ENCODE assay signal across 8 cellular contexts in genomic region chr2:186485871-186486650, GRCh38. TPM values are rescaled to one million over a fixed set of nuclear protein-coding genes. Genes with fewer than 3 reads are reported as not detected.
DNase-seq lines count a peak whose midpoint lies in the region; ATAC-seq and TF ChIP-seq lines count a peak whose summit lies in the region.

Gene ZC3H15, plus strand, starts transcription at chr2:186486260. Its CDS starts 123 bp downstream, at chr2:186486383.

- peak within 1 kb of the TSS; percentile 98 to 99 for H3K27ac Mint-ChIP-seq in T-cell

- no peak for TF ChIP-seq CTCF in GM12875 (IDR thresholded peaks at IDR 0.05; ENCODE audit: borderline replicate concordance, insufficient read depth, low read depth, low read length)
- TF ChIP-seq CTCF in cardiac muscle cell (IDR thresholded peaks at IDR 0.05; ENCODE audit: low read depth, low read length): no peak
- TF ChIP-seq CTCF in transverse colon (IDR thresholded peaks at IDR 0.05): peak in 2 of 5 experiments; percentile 17 to 25

- POLR2A ChIA-PET in T-cell (lab: Charles Lee): interaction anchor here (0.5 to 1.3 kb wide), 6 partner anchors 17 to 777 kb away, joined by 3 to 9 read pairs (median 3); partner anchors contain the start of gene ITGAV (in 1 of the 2)

- peaks cover 64 to 69% (median 66%) of the 10 kb centered on the region in 3 donors for H3K4me1 Mint-ChIP-seq in T-cell

- peak within 1 kb of the TSS; percentile 93 for H3K9ac ChIP-seq in trophoblast cell (ENCODE audit: low read length)

- no peaks in the 10 kb centered on the region for H3K9me3 ChIP-seq in cardiac muscle cell (ENCODE audit: low read depth)
- H3K9me3 ChIP-seq in trophoblast cell (ENCODE audit: insufficient read depth, low read depth, low read length): no peaks in the 10 kb centered on the region
- H3K9me3 ChIP-seq in transverse colon: no peaks in the 10 kb centered on the region

- H3K27me3 ChIP-seq in cardiac muscle cell (no peaks in the 10 kb centered on the region), trophoblast cell (ENCODE audit: insufficient read depth, low read length) (no peaks in the 10 kb centered on the region), transverse colon (no peaks in the 10 kb centered on the region)

- H4K91ac ChIP-seq in trophoblast cell (ENCODE audit: low read depth, low read length): peak within 1 kb of the TSS; percentile 44

- H3K18ac ChIP-seq in trophoblast cell (ENCODE audit: low read length): peak within 1 kb of the TSS; percentile 18

- 0 to 1% (median 0%) methylated on average over 61 to 63 of the region's 63 CpGs for WGBS in adipose tissue, 3 donors
- WGBS in trophoblast cell (ENCODE audit: extremely low coverage, insufficient coverage, insufficient read length): no CpG with 5 or more reads among the region's 63 CpGs
- 0% methylated on average over 63 of the region's 63 CpGs; no CpG with 5 or more reads in 1 of the 2 donors for WGBS in transverse colon (ENCODE audit: low coverage in 1 of 2), 2 donors

- H3K14ac ChIP-seq in trophoblast cell (ENCODE audit: low read length): peak within 1 kb of the TSS; percentile 19

- peak; percentile 89 for TF ChIP-seq POLR2A in transverse colon (IDR thresholded peaks at IDR 0.05)

- H3K9me3 Mint-ChIP-seq in T-cell: no peaks in the 10 kb centered on the region

- TF ChIP-seq EP300 in transverse colon (IDR thresholded peaks at IDR 0.05; ENCODE audit: low read depth): no peak

- in situ Hi-C loops in transverse colon (cut with MboI; ENCODE audit: low pct_ligation_motif_present in 1 of 4, low pct_unique_long_range_greater_than_20kb in 1 of 4, low sequenced_read_pairs in 3 of 4): no loop called here

- H3K4me2 ChIP-seq in trophoblast cell (ENCODE audit: low read length): peak within 1 kb of the TSS; percentile 93

- DNase-seq in NCI-H1417 treated with DMSO at 0.1 percent for 48 hours (lab: John Stamatoyannopoulos, UW) (peak; percentile 52), T-cell (peak; percentile 90 to 98 (median 96)), cardiac muscle cell (ENCODE audit: low read depth in 1 of 2, low spot score in 1 of 2) (peak; percentile 98), trophoblast cell (peak; percentile 98 to 99), transverse colon (peak; percentile 98)

- H4K8ac ChIP-seq in trophoblast cell (ENCODE audit: low read depth, low read length): peak within 1 kb of the TSS; percentile 80

- H3K27ac ChIP-seq in adipose tissue (ENCODE audit: low read depth, low read length): peak within 1 kb of the TSS; percentile 63
- H3K27ac ChIP-seq in cardiac muscle cell: peak within 1 kb of the TSS; percentile 94
- peak within 1 kb of the TSS; percentile 86 for H3K27ac ChIP-seq in trophoblast cell (ENCODE audit: low read depth, low read length)
- peak within 1 kb of the TSS; percentile 93 to 97 (median 94) for H3K27ac ChIP-seq in transverse colon

- no peaks in the 10 kb centered on the region for H3K36me3 ChIP-seq in cardiac muscle cell
- no peaks in the 10 kb centered on the region for H3K36me3 ChIP-seq in trophoblast cell (ENCODE audit: control insufficient read depth in 1 of 2, insufficient read depth in 2 of 2, low read length in 2 of 2)
- no peaks in the 10 kb centered on the region for H3K36me3 ChIP-seq in transverse colon

- peak within 1 kb of the TSS; percentile 12 for H2BK12ac ChIP-seq in trophoblast cell (ENCODE audit: low read length)

- H3K79me2 ChIP-seq in trophoblast cell (ENCODE audit: control insufficient read depth, insufficient read depth, low read length, poor library complexity): peaks cover 17% of the 10 kb centered on the region

- peak within 1 kb of the TSS; percentile 24 for H2BK5ac ChIP-seq in trophoblast cell (ENCODE audit: low read depth, low read length, poor library complexity)

- H3K4ac ChIP-seq in trophoblast cell (ENCODE audit: low read depth, low read length): peak within 1 kb of the TSS; percentile 44

- H4K12ac ChIP-seq in trophoblast cell (ENCODE audit: low read depth, low read length): peak within 1 kb of the TSS; percentile 34

- CTCF ChIA-PET in T-cell (lab: Charles Lee): interaction anchor here in 1 of 2 donors (0.9 to 2.1 kb wide), 5 partner anchors 18 to 156 kb away, joined by 3 to 7 read pairs (median 4); partner anchors contain the start of gene ITGAV

- H3K4me3 ChIP-seq in GM12875 (ENCODE audit: low read depth, low read length) (peak within 1 kb of the TSS; percentile 88), cardiac muscle cell (peak within 1 kb of the TSS; percentile 46), trophoblast cell (ENCODE audit: low read depth, low read length) (peak within 1 kb of the TSS; percentile 90), transverse colon (peak within 1 kb of the TSS; percentile 79 to 93 (median 84))

- peaks cover 12% of the 10 kb centered on the region for H3K36me3 Mint-ChIP-seq in T-cell

- peak within 1 kb of the TSS; percentile 96 to 98 (median 98) for H3K4me3 Mint-ChIP-seq in T-cell

- H3K79me1 ChIP-seq in trophoblast cell (ENCODE audit: low read length): peaks cover 9% of the 10 kb centered on the region

- ATAC-seq in HG02763 (IDR thresholded peaks at IDR 0.05; ENCODE audit: unreplicated experiment): peak; percentile 87
- ATAC-seq in T-cell (replicated peaks in 1 of 4): peak; percentile 93 to 96 (median 94)

- H3K27me3 Mint-ChIP-seq in T-cell: no peaks in the 10 kb centered on the region

- peak within 1 kb of the TSS; percentile 59 for H2BK120ac ChIP-seq in trophoblast cell (ENCODE audit: insufficient read depth, low read length, poor library complexity)

- H3K23ac ChIP-seq in trophoblast cell (ENCODE audit: low read length): no peak within 1 kb of the TSS

- H2AFZ ChIP-seq in trophoblast cell (ENCODE audit: insufficient read depth, low read length, poor library complexity): peak within 1 kb of the TSS; percentile 38

- intact Hi-C loops in transverse colon (cut with DNase I; ENCODE audit: low total_unique reads): no loop called here

- H3K4me1 ChIP-seq in cardiac muscle cell (ENCODE audit: low read depth): peaks cover 23% of the 10 kb centered on the region
- H3K4me1 ChIP-seq in trophoblast cell (ENCODE audit: control insufficient read depth in 1 of 2, insufficient read depth in 2 of 2, low read length in 2 of 2): no peaks in the 10 kb centered on the region
- H3K4me1 ChIP-seq in transverse colon: peaks cover 17 to 66% (median 39%) of the 10 kb centered on the region in 4 donors

- peak within 1 kb of the TSS; percentile 24 for H2AK5ac ChIP-seq in trophoblast cell (ENCODE audit: low read length)

RNA-seq across cellular contexts. Expression of gene ZC3H15, which starts in this region (rescaled TPM):
- total RNA-seq in T-cell (10 to 100 TPM; 44.4 to 83.6 (median 45.2) TPM), cardiac muscle cell (30.2 and 50.8 TPM in 2 replicates), transverse colon (10 to 100 TPM; 43.2 to 98.4 (median 51.0) TPM)
- polyA plus RNA-seq in adipose tissue (10 to 100 TPM; 39.3 to 50.3 (median 48.8) TPM), cardiac muscle cell (72.4 and 92.2 TPM in 2 replicates)
- polyA plus RNA-seq in trophoblast cell (2013): 62.1 and 64.6 TPM in 2 replicates

Comparison
In these comparisons a context has a peak if more than half of its experiments do, and no peak if none do; other contexts are left out.
1. Peak in every context shown above with its lines: DNase-seq, ATAC-seq, H3K4me3 ChIP-seq and H3K27ac ChIP-seq.